In the genomic region with DNA sequence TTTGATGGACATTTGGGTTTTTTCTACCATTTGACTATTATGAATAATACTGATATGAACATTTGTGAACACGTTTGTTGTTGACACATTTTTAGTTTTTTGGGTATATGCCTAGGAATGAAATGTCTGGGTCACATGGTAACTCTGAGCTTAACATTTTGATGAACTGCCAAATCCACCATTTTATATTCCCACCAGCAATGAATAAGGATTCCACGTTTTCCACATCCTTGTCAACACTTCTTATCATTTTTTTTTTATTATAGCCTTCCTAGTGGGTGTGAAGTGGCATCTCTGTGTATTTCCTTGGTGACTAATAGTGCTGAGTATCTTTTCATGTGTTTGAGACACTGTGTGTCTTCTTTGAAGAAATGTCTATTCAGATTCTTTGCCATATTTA, we compare ENCODE assay signal across 19 cellular contexts.
"Had no signal": no experiment of that assay in that cellular context is flagged by ENCODE, and none has a peak within 500 bp of the region (broad histone marks: within the 10 kb centered on the region; RNA-seq: fewer than 3 reads in every experiment).

No MANE protein-coding gene starts in this region.

- H3K4me2 ChIP-seq: hepatocyte had no signal

- H3K27ac ChIP-seq: hepatocyte, left lung, right lobe of liver, transverse colon, vagina, WERI-Rb-1 had no signal

- ATAC-seq: activated naive CD4-positive, alpha-beta T cell treated with anti-CD3 and anti-CD28 coated beads, Interleukin-2, amount 50 U/mL, for 72 hours; effector memory CD8-positive, alpha-beta T cell; left lung; right lobe of liver; stimulated activated naive CD8-positive, alpha-beta T cell treated with anti-CD3 and anti-CD28 coated beads, Interleukin-15, Interleukin-2, amounts not matched to agents 100 U/mL and 50 U/mL, for 24 hours had no signal

- H3K27me3 ChIP-seq: hepatocyte, left lung, right lobe of liver, transverse colon, vagina had no signal

- H3K9me3 ChIP-seq: left lung, right lobe of liver, transverse colon, vagina had no signal

- DNase-seq: activated CD4-positive, alpha-beta T cell treated with anti-CD3 and anti-CD28 coated beads, Interleukin-2, amount 50 U/mL, for 48 hours; activated effector memory CD4-positive, alpha-beta T cell treated with anti-CD3 and anti-CD28 coated beads, Interleukin-2, amount 50 U/mL, for 16 hours; activated T-cell treated with anti-CD3 and anti-CD28 coated beads, Interleukin-2, amount 50 U/mL, for 24 hours; amniotic stem cell; effector memory CD8-positive, alpha-beta T cell; left lung; occipital lobe; right lobe of liver; stimulated activated naive CD8-positive, alpha-beta T cell treated with anti-CD3 and anti-CD28 coated beads, Interleukin-15, Interleukin-2, amounts not matched to agents 100 U/mL and 50 U/mL, for 24 hours; T-helper 9 cell; transverse colon; WERI-Rb-1 had no signal

- H3K4me1 ChIP-seq: left lung, right lobe of liver, vagina had no signal

- H2AFZ ChIP-seq: hepatocyte had no signal

- H3K27me3 Mint-ChIP-seq: activated T-cell treated with anti-CD3 and anti-CD28 coated beads, Interleukin-2, amount 50 U/mL, for 24 hours; dendritic cell treated with granulocyte-macrophage colony-stimulating factor and Interleukin-4, amounts not matched to agents 40 ng/mL and 50 ng/mL, for 4 days; effector memory CD8-positive, alpha-beta T cell had no signal

- H3K4me3 Mint-ChIP-seq: activated T-cell treated with anti-CD3 and anti-CD28 coated beads, Interleukin-2, amount 50 U/mL, for 24 hours; dendritic cell treated with granulocyte-macrophage colony-stimulating factor and Interleukin-4, amounts not matched to agents 40 ng/mL and 50 ng/mL, for 4 days; effector memory CD8-positive, alpha-beta T cell; memory B cell; nephron had no signal

- H3K27ac Mint-ChIP-seq: activated naive CD4-positive, alpha-beta T cell treated with anti-CD3 and anti-CD28 coated beads, Interleukin-2, amount 50 U/mL, for 72 hours; activated T-cell treated with anti-CD3 and anti-CD28 coated beads, Interleukin-2, amount 50 U/mL, for 24 hours; dendritic cell treated with granulocyte-macrophage colony-stimulating factor and Interleukin-4, amounts not matched to agents 40 ng/mL and 50 ng/mL, for 4 days; effector memory CD8-positive, alpha-beta T cell; memory B cell; nephron had no signal

- H3K4me3 ChIP-seq: hepatocyte, left lung, right lobe of liver, transverse colon, vagina had no signal

- FAIRE-seq: keratinocyte had no signal

- H3K4me1 Mint-ChIP-seq: memory B cell had no signal

- H3K9me3 Mint-ChIP-seq: activated naive CD4-positive, alpha-beta T cell treated with anti-CD3 and anti-CD28 coated beads, Interleukin-2, amount 50 U/mL, for 72 hours; activated T-cell treated with anti-CD3 and anti-CD28 coated beads, Interleukin-2, amount 50 U/mL, for 24 hours; dendritic cell treated with granulocyte-macrophage colony-stimulating factor and Interleukin-4, amounts not matched to agents 40 ng/mL and 50 ng/mL, for 4 days; memory B cell; nephron had no signal

- H3K36me3 Mint-ChIP-seq: activated naive CD4-positive, alpha-beta T cell treated with anti-CD3 and anti-CD28 coated beads, Interleukin-2, amount 50 U/mL, for 72 hours; memory B cell had no signal

- H3K36me3 ChIP-seq: left lung, right lobe of liver, transverse colon, vagina, WERI-Rb-1 had no signal
